In the genomic region with DNA sequence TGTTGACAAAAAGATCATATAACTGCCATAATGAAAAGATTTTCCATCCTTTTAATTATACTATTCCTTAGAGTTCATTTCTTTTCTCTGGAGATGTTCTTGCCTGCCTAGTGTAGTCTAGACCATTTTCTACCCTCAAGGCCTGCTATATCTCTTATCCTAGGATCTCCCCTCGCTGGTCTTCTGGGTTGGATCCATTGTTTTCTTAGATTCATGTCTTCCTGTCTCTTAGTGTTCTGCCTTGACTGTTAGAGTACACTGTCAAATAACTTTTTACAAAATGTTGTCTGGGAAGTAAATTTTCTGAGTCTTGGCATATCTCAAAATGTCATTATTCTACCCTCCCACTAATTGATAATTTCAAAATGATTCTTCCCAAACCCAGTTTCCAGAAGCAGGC, we compare ENCODE assay signal across 9 cellular contexts.
"Had no signal": no experiment of that assay in that cellular context is flagged by ENCODE, and none has a peak within 500 bp of the region (broad histone marks: within the 10 kb centered on the region; RNA-seq: fewer than 3 reads in every experiment).

No MANE protein-coding gene starts in this region.

- H3K4me2 ChIP-seq: GM23338 had no signal

- H3K9me3 ChIP-seq: HAP-1 had no signal

- DNase-seq: GM23248, GOT3, H7, H9, HCEC 1CT, HFFc6 had no signal

- H3K9ac ChIP-seq: GM23248 had no signal

- H2AFZ ChIP-seq: GM23248, GM23338 had no signal

- H3K27ac ChIP-seq: GM23248 had no signal

- ATAC-seq: GM23338, HCT116 had no signal

- H3K4me3 ChIP-seq: GM23248, GM23338, HAP-1 had no signal
